In genomic region chr10:120349069-120349468, GRCh38 we compare ENCODE assay signal across 28 cellular contexts.
"Had no signal": no experiment of that assay in that cellular context is flagged by ENCODE, and none has a peak within 500 bp of the region (broad histone marks: within the 10 kb centered on the region; RNA-seq: fewer than 3 reads in every experiment).

No MANE protein-coding gene starts in this region.

- FAIRE-seq: colon, endometrium, endothelial cell of umbilical vein, frontal cortex had no signal

- H3K4me3 ChIP-seq: coronary artery, dorsolateral prefrontal cortex, esophagus muscularis mucosa, esophagus squamous epithelium, gastrocnemius medialis, gastroesophageal sphincter, heart left ventricle, heart right ventricle had no signal

- H3K4me1 ChIP-seq: esophagus muscularis mucosa, esophagus squamous epithelium, foreskin keratinocyte, gastrocnemius medialis, gastroesophageal sphincter, heart left ventricle, heart right ventricle had no signal

- ATAC-seq: effector memory CD8-positive, alpha-beta T cell; esophagus mucosa; foreskin keratinocyte; gastrocnemius medialis; gastroesophageal sphincter; heart left ventricle; heart right ventricle had no signal

- H3K27ac Mint-ChIP-seq: dendritic cell treated with granulocyte-macrophage colony-stimulating factor and Interleukin-4, amounts not matched to agents 40 ng/mL and 50 ng/mL, for 4 days; effector memory CD8-positive, alpha-beta T cell; endodermal cell had no signal

- H3K27me3 ChIP-seq: esophagus squamous epithelium, gastrocnemius medialis, heart left ventricle had no signal

- DNase-seq: cortex of kidney; dermis blood vessel endothelial cell; dorsolateral prefrontal cortex; effector CD4-positive, alpha-beta T cell; effector CD8-positive, alpha-beta T cell; effector memory CD4-positive, alpha-beta T cell; effector memory CD8-positive, alpha-beta T cell; endodermal cell; erythroblast; esophagus squamous epithelium; foreskin fibroblast; foreskin keratinocyte; foreskin melanocyte; gastrocnemius medialis; glutamatergic neuron; head of caudate nucleus; heart left ventricle; heart right ventricle had no signal

- H3K9me3 ChIP-seq: esophagus squamous epithelium, gastrocnemius medialis had no signal

- H3K4me3 Mint-ChIP-seq: dendritic cell treated with granulocyte-macrophage colony-stimulating factor and Interleukin-4, amounts not matched to agents 40 ng/mL and 50 ng/mL, for 4 days; effector memory CD8-positive, alpha-beta T cell; endodermal cell had no signal

- H3K27ac ChIP-seq: coronary artery, dorsolateral prefrontal cortex, epithelial cell of prostate, esophagus muscularis mucosa, esophagus squamous epithelium, foreskin keratinocyte, gastrocnemius medialis, gastroesophageal sphincter, heart left ventricle, heart right ventricle had no signal

- H3K36me3 ChIP-seq: esophagus muscularis mucosa, esophagus squamous epithelium, gastrocnemius medialis, gastroesophageal sphincter, heart left ventricle, heart right ventricle had no signal

- H3K9me3 Mint-ChIP-seq: dendritic cell treated with granulocyte-macrophage colony-stimulating factor and Interleukin-4, amounts not matched to agents 40 ng/mL and 50 ng/mL, for 4 days; effector memory CD8-positive, alpha-beta T cell had no signal
